ENCODE assay signal across 9 cellular contexts in the genomic region with DNA sequence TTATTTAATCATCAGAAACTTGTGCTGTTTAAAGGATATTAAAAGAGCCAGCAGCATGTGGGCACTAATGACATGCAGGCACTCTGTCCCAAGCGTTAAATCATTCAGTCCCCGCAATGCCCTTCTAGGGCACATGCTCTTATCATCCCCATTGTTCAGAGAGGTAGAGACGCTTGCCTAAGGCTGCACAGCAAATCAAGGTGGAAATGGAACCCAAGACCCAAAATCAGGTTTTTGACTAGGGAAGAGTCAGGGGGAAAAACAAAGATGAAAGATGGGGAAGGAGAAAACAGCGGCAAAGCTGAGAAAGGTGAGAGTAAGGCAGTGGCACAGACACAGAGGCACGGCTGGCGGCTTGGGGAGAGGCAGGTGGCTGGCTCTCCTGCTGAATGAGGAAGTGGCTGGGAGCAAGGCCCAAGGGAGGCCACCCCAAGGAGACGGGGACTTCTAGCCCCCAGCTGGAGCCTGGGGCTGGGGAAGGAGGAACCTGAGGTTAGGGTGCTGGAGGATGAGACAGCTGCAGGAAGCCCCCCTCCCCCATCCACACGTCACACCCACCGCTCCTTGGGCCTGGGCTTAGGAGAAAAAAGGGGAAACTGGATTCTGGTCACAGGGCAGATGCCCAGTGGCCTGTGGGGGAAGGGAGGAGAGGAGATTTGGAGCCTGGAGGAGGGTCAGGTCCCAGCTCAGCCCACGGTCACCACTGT. TPM values are rescaled to one million over a fixed set of nuclear protein-coding genes. Genes with fewer than 3 reads are reported as not detected.
DNase-seq lines count a peak whose midpoint lies in the region; ATAC-seq, FAIRE-seq and TF ChIP-seq lines count a peak whose summit lies in the region.
"Had no signal": no experiment of that assay in that cellular context is flagged by ENCODE, and none has a peak within 500 bp of the region (broad histone marks: within the 10 kb centered on the region; RNA-seq: fewer than 3 reads in every experiment).

No MANE protein-coding gene starts in this region.

- no peak for TF ChIP-seq CTCF in K562 (IDR thresholded peaks at IDR 0.05 in 2 of 3, conservative IDR thresholded peaks at IDR 0.05 in 1 of 3; ENCODE audit: insufficient read depth in 2 of 3, low read depth in 1 of 3, low read length in 3 of 3)

- TF ChIP-seq RAD21 in K562 (CRISPR knock-in tag; conservative IDR thresholded peaks at IDR 0.05 in 1 of 2, IDR thresholded peaks at IDR 0.05 in 1 of 2), result no peak

- intact Hi-C loops in K562 (cut with micrococcal nuclease), result no loop called here
- intact Hi-C loops in naive thymus-derived CD4-positive, alpha-beta T cell (cut with micrococcal nuclease), result no loop called here

- in situ Hi-C loops in K562 (cut with MboI), result no loop called here

- H3K36me3 ChIP-seq in CD4-positive, CD25-positive, alpha-beta regulatory T cell (ENCODE audit: control insufficient read depth, insufficient read depth, low read length), result no peaks in the 10 kb centered on the region
- no peaks in the 10 kb centered on the region for H3K36me3 ChIP-seq in K562 (ENCODE audit: control insufficient read depth, insufficient read depth, low read length)
- H3K36me3 ChIP-seq in naive thymus-derived CD4-positive, alpha-beta T cell (ENCODE audit: control insufficient read depth in 2 of 3, insufficient read depth in 3 of 3, low read length in 3 of 3), result peaks cover 0 to 4% (median 0%) of the 10 kb centered on the region in 3 experiments

- no peaks in the 10 kb centered on the region for H3K79me2 ChIP-seq in K562 (ENCODE audit: control insufficient read depth, insufficient read depth, low read length)

- peak overlapping the region; percentile 83 for H2AFZ ChIP-seq in K562 (ENCODE audit: low read depth, low read length)

- H3K9me1 ChIP-seq in K562 (ENCODE audit: control insufficient read depth, insufficient read depth, low read length), result no peaks in the 10 kb centered on the region

- no peak for FAIRE-seq in K562 (lab: Jason Lieb, UNC)

- CTCF ChIA-PET in K562 (lab: Yijun Ruan, JAX; ENCODE audit: low intra/inter-chr PET ratio), result no interaction called here
- CTCF ChIA-PET in naive thymus-derived CD4-positive, alpha-beta T cell (lab: Charles Lee), result interaction anchor here (1.4 kb wide), 1 partner anchor 27 kb away, joined by 9 read pairs; no protein-coding TSS in a partner anchor

- no peaks in the 10 kb centered on the region for H3K27me3 Mint-ChIP-seq in CD4-positive, CD25-positive, alpha-beta regulatory T cell
- H3K27me3 Mint-ChIP-seq in naive thymus-derived CD4-positive, alpha-beta T cell, result no peaks in the 10 kb centered on the region

- H3K4me3 ChIP-seq in CD4-positive, CD25-positive, alpha-beta regulatory T cell (ENCODE audit: low read depth, low read length), result no peak overlapping the region
- H3K4me3 ChIP-seq in K562, result no peak overlapping the region
- no peak overlapping the region for H3K4me3 ChIP-seq in naive thymus-derived CD4-positive, alpha-beta T cell (ENCODE audit: low read length)

- no peaks in the 10 kb centered on the region for H4K20me1 ChIP-seq in K562 (replicated peaks; ENCODE audit: control insufficient read depth, insufficient read depth, low read length)

- peak; percentile 49 to 54 for ATAC-seq in CD4-positive, CD25-positive, alpha-beta regulatory T cell (ENCODE audit: low read depth in 2 of 2)
- ATAC-seq in HG03108 (IDR thresholded peaks at IDR 0.05; ENCODE audit: unreplicated experiment), result peak; percentile 46
- ATAC-seq in K562, result peak; percentile 50
- ATAC-seq in naive thymus-derived CD4-positive, alpha-beta T cell, result peak; percentile 92
- ATAC-seq in GM18520 (IDR thresholded peaks at IDR 0.05; ENCODE audit: unreplicated experiment), result no peak
- no peak for ATAC-seq in GM21717 (IDR thresholded peaks at IDR 0.05; ENCODE audit: unreplicated experiment)

- no peaks in the 10 kb centered on the region for H3K9me3 ChIP-seq in CD4-positive, CD25-positive, alpha-beta regulatory T cell (ENCODE audit: control insufficient read depth in 2 of 2, low read length in 2 of 2)
- H3K9me3 ChIP-seq in K562 (replicated peaks; ENCODE audit: control insufficient read depth, insufficient read depth, low read depth, low read length), result no peaks in the 10 kb centered on the region
- H3K9me3 ChIP-seq in naive thymus-derived CD4-positive, alpha-beta T cell (ENCODE audit: control insufficient read depth in 2 of 3, low read length in 3 of 3), result no peaks in the 10 kb centered on the region

- no peaks in the 10 kb centered on the region for H3K36me3 Mint-ChIP-seq in CD4-positive, CD25-positive, alpha-beta regulatory T cell
- no peaks in the 10 kb centered on the region for H3K36me3 Mint-ChIP-seq in naive thymus-derived CD4-positive, alpha-beta T cell

- peak overlapping the region; percentile 11; the same call in 1 of the 2 replicates for H3K4me2 ChIP-seq in K562 (ENCODE audit: insufficient read depth, low read length)

- H3K4me1 Mint-ChIP-seq in CD4-positive, CD25-positive, alpha-beta regulatory T cell, result peaks cover 0 to 28% (median 12%) of the 10 kb centered on the region in 4 donors
- H3K4me1 Mint-ChIP-seq in naive thymus-derived CD4-positive, alpha-beta T cell, result peaks cover 21 to 49% (median 38%) of the 10 kb centered on the region in 7 donors

- POLR2A ChIA-PET in K562 (lab: Yijun Ruan, JAX), result interaction anchor here (0.7 to 0.8 kb wide), 2 partner anchors 81 to 383 kb away, joined by 3 to 4 read pairs; no protein-coding TSS in a partner anchor
- POLR2A ChIA-PET in naive thymus-derived CD4-positive, alpha-beta T cell (lab: Charles Lee), result interaction anchor here (1.0 to 1.6 kb wide), 4 partner anchors 9 to 93 kb away, joined by 3 to 8 read pairs (median 4); a partner anchor contains a TSS

- no peak for DNase-seq in CD4-positive, CD25-positive, alpha-beta regulatory T cell
- DNase-seq in K562 (ENCODE audit: extremely low read depth in 1 of 4, low spot score in 3 of 4), result peak in 3 of 4 experiments; percentile 39 to 61 (median 59)
- DNase-seq in naive thymus-derived CD4-positive, alpha-beta T cell, result peak in 3 of 9 donors; percentile 17 to 32 (median 20)
- DNase-seq in stimulated activated CD8-positive, alpha-beta memory T cell treated with anti-CD3 and anti-CD28 coated beads, Interleukin-4, amount 100 ng/mL, for 48 hours, result no peak
- no peak for DNase-seq in SW480 (ENCODE audit: low spot score)

- peak overlapping the region in 1 of 2 experiments; percentile 85; a peak in 2 of 4 replicates for H3K9ac ChIP-seq in K562 (ENCODE audit: insufficient read depth in 1 of 2, low read depth in 2 of 2, low read length in 2 of 2)

- no peak; the same call in 1 of the 2 replicates for TF ChIP-seq EP300 in K562 (IDR thresholded peaks at IDR 0.05; ENCODE audit: low read length)

- no peaks in the 10 kb centered on the region for H3K27me3 ChIP-seq in CD4-positive, CD25-positive, alpha-beta regulatory T cell (ENCODE audit: control insufficient read depth, insufficient read depth, low read length)
- no peaks in the 10 kb centered on the region for H3K27me3 ChIP-seq in K562 (ENCODE audit: control insufficient read depth in 2 of 2, insufficient read depth in 2 of 2, low read length in 2 of 2)
- H3K27me3 ChIP-seq in naive thymus-derived CD4-positive, alpha-beta T cell (ENCODE audit: control insufficient read depth in 2 of 2, insufficient read depth in 2 of 2, low read length in 2 of 2), result no peaks in the 10 kb centered on the region

- 48% methylated on average over 9 of the region's 10 CpGs for WGBS in K562 (ENCODE audit: insufficient coverage, low coverage, missing lambda C conversion rate)

- BruUV-seq in K562 (replicated peaks; lab: Mats Ljungman, UMichigan), result no TSS peak

- H3K4me1 ChIP-seq in CD4-positive, CD25-positive, alpha-beta regulatory T cell (ENCODE audit: control insufficient read depth, insufficient read depth, low read length, poor library complexity, severe bottlenecking), result peaks cover 7% of the 10 kb centered on the region
- H3K4me1 ChIP-seq in K562 (replicated peaks in 1 of 2; ENCODE audit: control insufficient read depth in 2 of 2, insufficient read depth in 2 of 2, low read length in 2 of 2), result peaks cover 31 to 33% of the 10 kb centered on the region in 2 experiments
- peaks cover 18 to 21% of the 10 kb centered on the region in 2 donors for H3K4me1 ChIP-seq in naive thymus-derived CD4-positive, alpha-beta T cell (ENCODE audit: control insufficient read depth in 2 of 2, insufficient read depth in 2 of 2, low read length in 2 of 2)

- no peak for TF ChIP-seq POLR2A in K562 (conservative IDR thresholded peaks at IDR 0.05)

- H3K27ac ChIP-seq in CD4-positive, CD25-positive, alpha-beta regulatory T cell (ENCODE audit: insufficient read depth, low read length, poor library complexity, severe bottlenecking), result no peak overlapping the region
- peak overlapping the region; percentile 57; the same call in 1 of the 3 replicates for H3K27ac ChIP-seq in K562 (ENCODE audit: extremely low read depth, low read depth, low read length)
- H3K27ac ChIP-seq in naive thymus-derived CD4-positive, alpha-beta T cell (ENCODE audit: low read depth, low read length), result peak overlapping the region; percentile 36

- H3K27ac Mint-ChIP-seq in CD4-positive, CD25-positive, alpha-beta regulatory T cell, result peak overlapping the region in 1 of 3 donors; percentile 59
- peak overlapping the region; percentile 42 to 89 (median 63) for H3K27ac Mint-ChIP-seq in naive thymus-derived CD4-positive, alpha-beta T cell

- no peaks in the 10 kb centered on the region for H3K9me3 Mint-ChIP-seq in CD4-positive, CD25-positive, alpha-beta regulatory T cell
- no peaks in the 10 kb centered on the region for H3K9me3 Mint-ChIP-seq in naive thymus-derived CD4-positive, alpha-beta T cell

- H3K4me3 Mint-ChIP-seq in CD4-positive, CD25-positive, alpha-beta regulatory T cell, result peak overlapping the region in 1 of 4 donors; percentile 11
- H3K4me3 Mint-ChIP-seq in naive thymus-derived CD4-positive, alpha-beta T cell, result peak overlapping the region in 9 of 10 donors; percentile 30 to 77 (median 66)

RNA-seq across cellular contexts. Expression of a gene that starts 1.0 kb away (rescaled TPM):
- total RNA-seq in CD4-positive, CD25-positive, alpha-beta regulatory T cell, result not detected
- polyA plus RNA-seq in CD4-positive, CD25-positive, alpha-beta regulatory T cell, result 1 to 10 TPM in 3 of 4 donors, under 1 TPM in 1; 0.49 to 6.9 (median 2.1) TPM
- total RNA-seq in K562 (2011; cell fraction: chromatin; rRNA removed; ENCODE audit: low replicate concordance), result not detected in 2 replicates
- total RNA-seq in K562 (2011; cell fraction: nucleolus; rRNA removed), result 0.83 TPM in 1 of 2 replicates, not detected in the other
- total RNA-seq in K562 (2011; cell fraction: nucleoplasm; rRNA removed), result 1.2 TPM in 1 of 2 replicates, not detected in the other
- 0.86 and 2.0 TPM in 2 replicates for total RNA-seq in K562 (2014; rRNA removed)
- total RNA-seq in K562 (2014; rRNA removed; fragmentation: Illumina TruSeq; extraction: Trizol), result 1.1 and 1.2 TPM in 2 replicates
- total RNA-seq in K562 (2015; rRNA removed; fragmentation: Illumina TruSeq; extraction: Trizol), result 8.2 and 9.8 TPM in 2 replicates
- total RNA-seq in K562 (2021), result 2.7 and 2.9 TPM in 2 replicates
- polyA plus RNA-seq in K562 (2011; rRNA removed), result 2.9 and 11.1 TPM in 2 replicates
- 9.4 and 12.1 TPM in 2 replicates for polyA plus RNA-seq in K562 (2011; cell fraction: cytosol; rRNA removed)
- 1.6 and 7.6 TPM in 2 replicates for polyA plus RNA-seq in K562 (2011; cell fraction: nucleus; rRNA removed)
- 14.6 and 22.6 TPM in 2 replicates for polyA plus RNA-seq in K562 (2012)
- polyA plus RNA-seq in K562 (2014; fragmentation: Illumina TruSeq; extraction: Trizol), result 2.2 and 2.4 TPM in 2 replicates
- polyA plus RNA-seq in K562 (2014; fragmentation: Nextera tagmentation; extraction: Ambion mirVana), result 1 to 10 TPM in 1 of 2 experiments, under 1 TPM in 1; 0.72 to 1.6 TPM
- 3.4 and 8.1 TPM in 2 replicates for polyA plus RNA-seq in K562 (2014; rRNA removed)
- 0.87 and 2.1 TPM in 2 replicates for polyA minus RNA-seq in K562 (2011; rRNA and poly(A)+ RNA removed)
- 6.5 TPM in 1 of 2 replicates, not detected in the other for polyA minus RNA-seq in K562 (2011; cell fraction: cytosol; rRNA and poly(A)+ RNA removed)
- polyA minus RNA-seq in K562 (2011; cell fraction: nucleus; rRNA and poly(A)+ RNA removed), result 1.6 TPM in 1 of 2 replicates, not detected in the other
- total RNA-seq in naive thymus-derived CD4-positive, alpha-beta T cell, result 100 to 1,000 TPM in 1 of 5 experiments, 10 to 100 TPM in 3, not detected in 1; 15.1 to 428 (median 35.6) TPM
- polyA plus RNA-seq in naive thymus-derived CD4-positive, alpha-beta T cell, result 1 to 10 TPM; 2.3 to 3.7 TPM
- total RNA-seq: RPMI7951 had no signal

RNA-seq across cellular contexts. Expression of a gene that starts 6.8 kb away (rescaled TPM):
- 104 TPM for total RNA-seq in CD4-positive, CD25-positive, alpha-beta regulatory T cell
- polyA plus RNA-seq in CD4-positive, CD25-positive, alpha-beta regulatory T cell, result 100 to 1,000 TPM; 640 to 863 (median 760) TPM
- total RNA-seq in K562 (2011; cell fraction: chromatin; rRNA removed; ENCODE audit: low replicate concordance), result 1.0 TPM in 1 of 2 replicates, not detected in the other
- total RNA-seq in K562 (2011; cell fraction: nucleolus; rRNA removed), result 1.7 and 2.2 TPM in 2 replicates
- 0.81 and 2.4 TPM in 2 replicates for total RNA-seq in K562 (2011; cell fraction: nucleoplasm; rRNA removed)
- total RNA-seq in K562 (2014; rRNA removed), result not detected in 2 replicates
- total RNA-seq in K562 (2014; rRNA removed; fragmentation: Illumina TruSeq; extraction: Trizol), result 0.29 TPM in 1 of 2 replicates, not detected in the other
- 0.65 and 0.94 TPM in 2 replicates for total RNA-seq in K562 (2015; rRNA removed; fragmentation: Illumina TruSeq; extraction: Trizol)
- total RNA-seq in K562 (2021), result 0.47 and 1.6 TPM in 2 replicates
- polyA plus RNA-seq in K562 (2011; rRNA removed), result 1.3 and 1.9 TPM in 2 replicates
- 1.4 and 17.5 TPM in 2 replicates for polyA plus RNA-seq in K562 (2011; cell fraction: cytosol; rRNA removed)
- 0.86 and 1.3 TPM in 2 replicates for polyA plus RNA-seq in K562 (2011; cell fraction: nucleus; rRNA removed)
- polyA plus RNA-seq in K562 (2012), result 1.2 and 1.6 TPM in 2 replicates
- not detected in 2 replicates for polyA plus RNA-seq in K562 (2014; fragmentation: Illumina TruSeq; extraction: Trizol)
- 1 to 10 TPM in 1 of 2 experiments, under 1 TPM in 1; 0.95 to 1.0 TPM for polyA plus RNA-seq in K562 (2014; fragmentation: Nextera tagmentation; extraction: Ambion mirVana)
- polyA plus RNA-seq in K562 (2014; rRNA removed), result 1.1 and 1.9 TPM in 2 replicates
- 1.7 TPM in 1 of 2 replicates, not detected in the other for polyA minus RNA-seq in K562 (2011; rRNA and poly(A)+ RNA removed)
- 1.8 TPM in 1 of 2 replicates, not detected in the other for polyA minus RNA-seq in K562 (2011; cell fraction: cytosol; rRNA and poly(A)+ RNA removed)
- not detected in 2 replicates for polyA minus RNA-seq in K562 (2011; cell fraction: nucleus; rRNA and poly(A)+ RNA removed)
- total RNA-seq in naive thymus-derived CD4-positive, alpha-beta T cell, result 100 to 1,000 TPM in 3 of 5 experiments, 10 to 100 TPM in 2; 57.4 to 117 (median 113) TPM
- polyA plus RNA-seq in naive thymus-derived CD4-positive, alpha-beta T cell, result 100 to 1,000 TPM; 879 to 895 TPM

RNA-seq across cellular contexts. Expression of a gene that starts 8.8 kb away (rescaled TPM):
- total RNA-seq in CD4-positive, CD25-positive, alpha-beta regulatory T cell, result 120 TPM
- polyA plus RNA-seq in CD4-positive, CD25-positive, alpha-beta regulatory T cell, result 1 to 10 TPM; 2.7 to 4.2 (median 3.6) TPM
- total RNA-seq in K562 (2011; cell fraction: chromatin; rRNA removed; ENCODE audit: low replicate concordance), result 15.7 and 63.9 TPM in 2 replicates
- 48.6 and 61.0 TPM in 2 replicates for total RNA-seq in K562 (2011; cell fraction: nucleolus; rRNA removed)
- total RNA-seq in K562 (2011; cell fraction: nucleoplasm; rRNA removed), result 27.9 and 29.7 TPM in 2 replicates
- total RNA-seq in K562 (2014; rRNA removed) (8.9 and 12.9 TPM in 2 replicates), K562 (2014; rRNA removed; fragmentation: Illumina TruSeq; extraction: Trizol) (1.7 and 2.9 TPM in 2 replicates), K562 (2015; rRNA removed; fragmentation: Illumina TruSeq; extraction: Trizol) (6.6 and 7.1 TPM in 2 replicates), K562 (2021) (9.3 and 10.0 TPM in 2 replicates)
- polyA plus RNA-seq in K562 (2011; rRNA removed) (3.3 and 6.8 TPM in 2 replicates), K562 (2014; fragmentation: Illumina TruSeq; extraction: Trizol) (3.6 and 4.1 TPM in 2 replicates), K562 (2014; fragmentation: Nextera tagmentation; extraction: Ambion mirVana) (under 1 TPM; 0.65 to 0.92 TPM), K562 (2014; rRNA removed) (6.3 and 8.9 TPM in 2 replicates)
- polyA plus RNA-seq in K562 (2011; cell fraction: cytosol; rRNA removed), result 5.3 and 6.4 TPM in 2 replicates
- polyA plus RNA-seq in K562 (2011; cell fraction: nucleus; rRNA removed), result 43.9 and 60.1 TPM in 2 replicates
- 2.7 and 5.6 TPM in 2 replicates for polyA plus RNA-seq in K562 (2012)
- polyA minus RNA-seq in K562 (2011; rRNA and poly(A)+ RNA removed), result 3.2 and 6.3 TPM in 2 replicates
- 10.9 and 12.1 TPM in 2 replicates for polyA minus RNA-seq in K562 (2011; cell fraction: cytosol; rRNA and poly(A)+ RNA removed)
- polyA minus RNA-seq in K562 (2011; cell fraction: nucleus; rRNA and poly(A)+ RNA removed), result 20.7 and 27.1 TPM in 2 replicates
- total RNA-seq in naive thymus-derived CD4-positive, alpha-beta T cell, result 100 to 1,000 TPM in 1 of 5 experiments, 10 to 100 TPM in 4; 47.8 to 116 (median 57.0) TPM
- 1 to 10 TPM; 2.4 to 6.5 TPM for polyA plus RNA-seq in naive thymus-derived CD4-positive, alpha-beta T cell

RNA-seq across cellular contexts. Expression of a gene that starts 27.0 kb away (rescaled TPM):
- 7.7 TPM for total RNA-seq in CD4-positive, CD25-positive, alpha-beta regulatory T cell
- polyA plus RNA-seq in CD4-positive, CD25-positive, alpha-beta regulatory T cell, result 1 to 10 TPM in 1 of 4 donors, under 1 TPM in 3; 0.63 to 1.4 (median 0.84) TPM
- total RNA-seq in K562 (2011; cell fraction: chromatin; rRNA removed; ENCODE audit: low replicate concordance), result 0.32 TPM in 1 of 2 replicates, not detected in the other
- total RNA-seq in K562 (2011; cell fraction: nucleolus; rRNA removed), result 0.26 and 0.50 TPM in 2 replicates
- 0.15 and 0.23 TPM in 2 replicates for total RNA-seq in K562 (2011; cell fraction: nucleoplasm; rRNA removed)
- total RNA-seq in K562 (2014; rRNA removed), result 0.08 TPM in 1 of 2 replicates, not detected in the other
- total RNA-seq in K562 (2014; rRNA removed; fragmentation: Illumina TruSeq; extraction: Trizol), result not detected in 2 replicates
- total RNA-seq in K562 (2015; rRNA removed; fragmentation: Illumina TruSeq; extraction: Trizol), result not detected in 2 replicates
- total RNA-seq in K562 (2021), result 0.11 and 0.31 TPM in 2 replicates
- polyA plus RNA-seq in K562 (2011; rRNA removed), result 0.16 TPM in 1 of 2 replicates, not detected in the other
- polyA plus RNA-seq in K562 (2011; cell fraction: cytosol; rRNA removed), result 0.09 and 0.18 TPM in 2 replicates
- 0.17 and 0.20 TPM in 2 replicates for polyA plus RNA-seq in K562 (2011; cell fraction: nucleus; rRNA removed)
- polyA plus RNA-seq in K562 (2012), result 0.07 and 0.09 TPM in 2 replicates
- 0.03 and 0.19 TPM in 2 replicates for polyA plus RNA-seq in K562 (2014; fragmentation: Illumina TruSeq; extraction: Trizol)
- polyA plus RNA-seq in K562 (2014; fragmentation: Nextera tagmentation; extraction: Ambion mirVana), result not detected
- polyA plus RNA-seq in K562 (2014; rRNA removed), result 0.12 and 0.35 TPM in 2 replicates
- polyA minus RNA-seq in K562 (2011; rRNA and poly(A)+ RNA removed), result 0.04 and 0.06 TPM in 2 replicates
- not detected in 2 replicates for polyA minus RNA-seq in K562 (2011; cell fraction: cytosol; rRNA and poly(A)+ RNA removed)
- polyA minus RNA-seq in K562 (2011; cell fraction: nucleus; rRNA and poly(A)+ RNA removed), result 0.22 and 0.54 TPM in 2 replicates
- total RNA-seq in naive thymus-derived CD4-positive, alpha-beta T cell, result 10 to 100 TPM in 3 of 5 experiments, 1 to 10 TPM in 2; 5.7 to 14.9 (median 11.6) TPM
- polyA plus RNA-seq in naive thymus-derived CD4-positive, alpha-beta T cell, result 1 to 10 TPM; 1.2 to 2.4 TPM

RNA-seq across cellular contexts. Expression of a gene that starts 40.8 kb away (rescaled TPM):
- total RNA-seq in CD4-positive, CD25-positive, alpha-beta regulatory T cell, result not detected
- not detected for polyA plus RNA-seq in CD4-positive, CD25-positive, alpha-beta regulatory T cell
- total RNA-seq in K562 (2011; cell fraction: chromatin; rRNA removed; ENCODE audit: low replicate concordance), result 3.3 and 19.3 TPM in 2 replicates
- 8.6 and 11.2 TPM in 2 replicates for total RNA-seq in K562 (2011; cell fraction: nucleolus; rRNA removed)
- total RNA-seq in K562 (2011; cell fraction: nucleoplasm; rRNA removed), result 7.1 and 7.3 TPM in 2 replicates
- total RNA-seq in K562 (2014; rRNA removed) (5.8 and 9.0 TPM in 2 replicates), K562 (2014; rRNA removed; fragmentation: Illumina TruSeq; extraction: Trizol) (2.3 and 3.0 TPM in 2 replicates), K562 (2015; rRNA removed; fragmentation: Illumina TruSeq; extraction: Trizol) (1.4 and 3.3 TPM in 2 replicates), K562 (2021) (6.9 and 9.9 TPM in 2 replicates)
- polyA plus RNA-seq in K562 (2011; rRNA removed) (4.7 and 8.9 TPM in 2 replicates), K562 (2014; fragmentation: Illumina TruSeq; extraction: Trizol) (6.6 and 7.8 TPM in 2 replicates), K562 (2014; fragmentation: Nextera tagmentation; extraction: Ambion mirVana) (under 1 TPM; 0.69 to 0.87 TPM), K562 (2014; rRNA removed) (6.0 and 8.2 TPM in 2 replicates)
- 6.1 and 8.3 TPM in 2 replicates for polyA plus RNA-seq in K562 (2011; cell fraction: cytosol; rRNA removed)
- 16.1 and 16.8 TPM in 2 replicates for polyA plus RNA-seq in K562 (2011; cell fraction: nucleus; rRNA removed)
- polyA plus RNA-seq in K562 (2012), result 8.7 and 13.6 TPM in 2 replicates
- polyA minus RNA-seq in K562 (2011; rRNA and poly(A)+ RNA removed), result 1.1 and 1.4 TPM in 2 replicates
- 2.1 and 4.9 TPM in 2 replicates for polyA minus RNA-seq in K562 (2011; cell fraction: cytosol; rRNA and poly(A)+ RNA removed)
- polyA minus RNA-seq in K562 (2011; cell fraction: nucleus; rRNA and poly(A)+ RNA removed), result 4.7 and 6.4 TPM in 2 replicates
- total RNA-seq in naive thymus-derived CD4-positive, alpha-beta T cell, result 1 to 10 TPM in 1 of 5 experiments, not detected in 4; 2.4 TPM
- polyA plus RNA-seq in naive thymus-derived CD4-positive, alpha-beta T cell, result not detected

Comparison
In these comparisons a context has a peak if more than half of its experiments do, and no peak if none do; other contexts are left out.
1. ATAC-seq: peak in CD4-positive, CD25-positive, alpha-beta regulatory T cell (2 of 2), HG03108 (single experiment), K562 (single experiment) and naive thymus-derived CD4-positive, alpha-beta T cell (single experiment); none in GM18520 (single experiment) and GM21717 (single experiment).
2. DNase-seq: peak in K562 (3 of 4); none in CD4-positive, CD25-positive, alpha-beta regulatory T cell (0 of 3), stimulated activated CD8-positive, alpha-beta memory T cell treated with anti-CD3 and anti-CD28 coated beads, Interleukin-4, amount 100 ng/mL, for 48 hours (single experiment) and SW480 (single experiment).
3. RNA of a gene that starts 6.8 kb away (total RNA-seq): 57.4 to 117 TPM in naive thymus-derived CD4-positive, alpha-beta T cell and 104 TPM in CD4-positive, CD25-positive, alpha-beta regulatory T cell (single experiment); 0.29 to 2.4 TPM in K562; every median in the first group is over 10 times any median in the second.